Comparison of ENCODE assay signal across 1 cellular context in genomic region chr13:46473806-46474205, GRCh38.
TF ChIP-seq lines count a peak whose summit lies in the region.

No MANE protein-coding gene starts in this region.

TF ChIP-seq in GM23338, 12 proteins besides CTCF, POLR2A, EP300 and RAD21 (continued from another document):
- TF ChIP-seq ZNF462 (CRISPR knock-in tag; IDR thresholded peaks at IDR 0.05) (no peak), REST (IDR thresholded peaks at IDR 0.05; ENCODE audit: unreplicated experiment) (no peak), CREB1 (CRISPR knock-in tag; IDR thresholded peaks at IDR 0.05; ENCODE audit: low read depth) (no peak), ETS1 (IDR thresholded peaks at IDR 0.05) (no peak), EZH2 (IDR thresholded peaks at IDR 0.05; ENCODE audit: low read depth, unreplicated experiment) (no peak), JUNB (IDR thresholded peaks at IDR 0.05; ENCODE audit: unreplicated experiment) (no peak), ZNF331 (CRISPR knock-in tag; IDR thresholded peaks at IDR 0.05; ENCODE audit: low read depth) (no peak)
TF ChIP-seq in GM23338: peak in this region for 0.
